ENCODE assay signal across 8 cellular contexts in the genomic region with DNA sequence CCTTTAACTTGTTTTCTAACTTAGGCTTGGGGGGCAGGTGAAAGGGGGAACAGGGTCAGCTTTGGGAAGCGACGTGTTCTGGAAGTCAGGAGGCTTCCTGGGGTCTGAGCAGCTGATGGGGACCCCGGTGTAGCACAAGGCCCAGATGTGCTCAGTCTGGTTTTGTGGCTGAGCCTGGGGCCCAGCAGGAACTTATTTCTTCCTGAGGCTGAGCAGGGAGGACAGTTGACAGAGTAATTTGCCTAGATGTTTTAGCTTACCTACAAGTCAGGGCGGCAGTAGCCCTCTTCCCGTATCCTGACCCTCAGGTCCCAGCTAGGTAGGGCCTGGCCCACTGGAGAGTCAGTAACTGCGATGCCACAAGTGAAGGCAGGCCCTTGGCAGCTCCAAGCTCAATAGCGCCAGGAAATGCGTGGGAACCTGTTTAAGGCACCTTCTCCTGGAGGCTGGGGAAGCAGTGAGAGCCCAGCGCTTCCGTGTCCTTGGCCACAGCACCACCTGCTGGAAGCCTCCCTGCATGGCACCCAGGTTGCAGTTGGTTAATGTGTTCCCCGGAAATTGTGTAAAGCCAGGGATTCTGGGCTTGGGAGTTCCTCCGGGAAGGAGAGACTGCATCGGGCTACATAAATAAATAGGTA. TPM values are rescaled to one million over a fixed set of nuclear protein-coding genes. Genes with fewer than 3 reads are reported as not detected.
DNase-seq lines count a peak whose midpoint lies in the region; ATAC-seq, FAIRE-seq and TF ChIP-seq lines count a peak whose summit lies in the region.

No MANE protein-coding gene starts in this region.

- no peaks in the 10 kb centered on the region for H3K9me3 ChIP-seq in kidney (ENCODE audit: control insufficient read depth in 1 of 2, low read length in 2 of 2)

- intact Hi-C loops in kidney (cut with DNase I): no loop called here

- TF ChIP-seq CTCF in kidney (IDR thresholded peaks at IDR 0.05; ENCODE audit: borderline replicate concordance, extremely low read depth, insufficient read depth): peak; percentile 99

- no peaks in the 10 kb centered on the region for H3K36me3 ChIP-seq in kidney (ENCODE audit: control insufficient read depth in 1 of 2, insufficient read depth in 2 of 2, low read length in 2 of 2)

- peaks cover 14 to 24% of the 10 kb centered on the region in 2 donors for H3K4me1 ChIP-seq in kidney (ENCODE audit: control insufficient read depth in 1 of 2, insufficient read depth in 1 of 2, low read depth in 1 of 2, low read length in 2 of 2)

- FAIRE-seq in kidney (lab: Jason Lieb, UNC): no peak

- peak overlapping the region; percentile 73 to 75 for H3K27ac ChIP-seq in kidney (ENCODE audit: low read depth in 2 of 2, low read length in 2 of 2)

- peak overlapping the region; percentile 4 to 78 for H3K9ac ChIP-seq in kidney (ENCODE audit: low read length in 2 of 2)

- no peak for ATAC-seq in HG03045 (IDR thresholded peaks at IDR 0.05; ENCODE audit: unreplicated experiment)

- H3K4me3 ChIP-seq in kidney (ENCODE audit: low read length in 2 of 2): peak overlapping the region; percentile 58

- DNase-seq in CD1c-positive myeloid dendritic cell (ENCODE audit: extremely low spot score) (peak; percentile 89), HCEC 1CT (peak; percentile 77), NCI-H2227 treated with DMSO at 0.1 percent for 48 hours (lab: John Stamatoyannopoulos, UW) (peak; percentile 90), kidney (peak; percentile 94)
- DNase-seq in activated CD4-positive, CD25-positive, alpha-beta regulatory T cell treated with anti-CD3 and anti-CD28 coated beads, Interleukin-2, amount 50 U/mL, for 72 hours: peak; percentile 85
- DNase-seq in central memory CD4-positive, alpha-beta T cell: peak; percentile 75
- peak; percentile 75 to 87 for DNase-seq in stimulated activated CD4-positive, alpha-beta T cell treated with anti-CD3 and anti-CD28 coated beads, Interleukin-12 subunit alpha, Interleukin-12 subunit beta, amount 100 ng/mL, for 24 hours (ENCODE audit: low read depth in 2 of 2)

RNA-seq across cellular contexts. Expression of a gene that starts 5.2 kb away (rescaled TPM):
- 7.1 TPM for total RNA-seq in kidney
- 0.17 TPM for polyA plus RNA-seq in kidney (ENCODE audit: insufficient read depth, low read depth, low replicate concordance)

RNA-seq across cellular contexts. Expression of a gene that starts 58.6 kb away (rescaled TPM):
- 0.31 TPM for total RNA-seq in kidney
- polyA plus RNA-seq in kidney (ENCODE audit: insufficient read depth, low read depth, low replicate concordance): 2.2 TPM
